In genomic region chr12:57738661-57739237, GRCh38 we compare ENCODE assay signal across 8 cellular contexts. TPM values are rescaled to one million over a fixed set of nuclear protein-coding genes. Genes with fewer than 3 reads are reported as not detected.
DNase-seq lines count a peak whose midpoint lies in the region; ATAC-seq and TF ChIP-seq lines count a peak whose summit lies in the region.

Gene AGAP2, minus strand, starts transcription at chr12:57738742. Its CDS starts 496 bp downstream, at chr12:57738246.

- H3K4me2 ChIP-seq in hepatocyte, result peak within 1 kb of the TSS; percentile 94

- H3K9me2 ChIP-seq in hepatocyte (replicated peaks; ENCODE audit: insufficient read depth), result no peaks in the 10 kb centered on the region

- intact Hi-C loops in activated CD4-positive, alpha-beta T cell treated with anti-CD3 and anti-CD28 coated beads, Interleukin-2, amount 10 ng/mL, durations not matched to agents 24 days and 14 days (cut with micrococcal nuclease), result no loop called here
- intact Hi-C loops in uterus (cut with DNase I; ENCODE audit: low total_unique reads), result no loop called here

- no peaks in the 10 kb centered on the region for H4K20me1 ChIP-seq in hepatocyte (ENCODE audit: insufficient read depth, poor library complexity, severe bottlenecking)

- H3K9me3 ChIP-seq in hepatocyte (ENCODE audit: low read depth), result no peaks in the 10 kb centered on the region
- no peaks in the 10 kb centered on the region for H3K9me3 ChIP-seq in subcutaneous abdominal adipose tissue (ENCODE audit: control insufficient read depth in 5 of 5, low read length in 5 of 5)
- no peaks in the 10 kb centered on the region for H3K9me3 ChIP-seq in uterus

- H3K36me3 ChIP-seq in hepatocyte (replicated peaks; ENCODE audit: insufficient read depth, low read depth) (no peaks in the 10 kb centered on the region), subcutaneous abdominal adipose tissue (ENCODE audit: control insufficient read depth in 5 of 5, insufficient read depth in 5 of 5, low read length in 5 of 5) (no peaks in the 10 kb centered on the region), uterus (no peaks in the 10 kb centered on the region)

- peak within 1 kb of the TSS; percentile 15; the same call in 1 of the 2 replicates for H3K27ac ChIP-seq in VCaP
- H3K27ac ChIP-seq in hepatocyte, result no peak within 1 kb of the TSS
- H3K27ac ChIP-seq in subcutaneous abdominal adipose tissue (ENCODE audit: low read depth, low read length), result no peak within 1 kb of the TSS
- H3K27ac ChIP-seq in uterus, result no peak within 1 kb of the TSS

- H3K27me3 Mint-ChIP-seq in activated CD4-positive, alpha-beta T cell treated with anti-CD3 and anti-CD28 coated beads, Interleukin-2, amount 10 ng/mL, durations not matched to agents 24 days and 14 days, result no peaks in the 10 kb centered on the region

- 3% methylated on average over 9 of the region's 36 CpGs for WGBS in hepatocyte (ENCODE audit: low lambda C conversion rate, missing lambda C conversion rate)

- no peaks in the 10 kb centered on the region for H3K79me2 ChIP-seq in hepatocyte

- peaks cover 25% of the 10 kb centered on the region for H3K36me3 Mint-ChIP-seq in activated CD4-positive, alpha-beta T cell treated with anti-CD3 and anti-CD28 coated beads, Interleukin-2, amount 10 ng/mL, durations not matched to agents 24 days and 14 days (ENCODE audit: low read depth)

- H3K4me3 Mint-ChIP-seq in activated CD4-positive, alpha-beta T cell treated with anti-CD3 and anti-CD28 coated beads, Interleukin-2, amount 10 ng/mL, durations not matched to agents 24 days and 14 days, result peak within 1 kb of the TSS; percentile 59

- DNase-seq in activated CD4-positive, alpha-beta T cell treated with anti-CD3 and anti-CD28 coated beads, Interleukin-2, amount 10 ng/mL, durations not matched to agents 24 days and 14 days, result no peak
- DNase-seq in activated CD4-positive, alpha-beta T cell treated with anti-CD3 and anti-CD28 coated beads for 4 hours, result no peak
- no peak for DNase-seq in hepatocyte (ENCODE audit: low spot score)
- DNase-seq in GM10266 (ENCODE audit: extremely low spot score), result no peak
- DNase-seq in uterus, result no peak

- no peak within 1 kb of the TSS for H3K9ac ChIP-seq in subcutaneous abdominal adipose tissue (ENCODE audit: low read length in 5 of 5)

- TF ChIP-seq CTCF in VCaP (conservative IDR thresholded peaks at IDR 0.05) (no peak), hepatocyte (IDR thresholded peaks at IDR 0.05; ENCODE audit: poor library complexity) (no peak), GM10266 (IDR thresholded peaks at IDR 0.05; ENCODE audit: control insufficient read depth, insufficient read depth, low read depth, missing control alignments) (no peak), uterus (IDR thresholded peaks at IDR 0.05) (no peak)

- ATAC-seq in HG03432 (IDR thresholded peaks at IDR 0.05; ENCODE audit: unreplicated experiment), result no peak

- H3K4me3 ChIP-seq in hepatocyte (peak within 1 kb of the TSS; percentile 42), subcutaneous abdominal adipose tissue (ENCODE audit: low read depth in 1 of 5, low read length in 5 of 5) (peak within 1 kb of the TSS in 3 of 5 donors; percentile 20 to 47 (median 22)), uterus (peak within 1 kb of the TSS in 1 of 2 donors; percentile 30)

- no peaks in the 10 kb centered on the region for H3K9me3 Mint-ChIP-seq in activated CD4-positive, alpha-beta T cell treated with anti-CD3 and anti-CD28 coated beads, Interleukin-2, amount 10 ng/mL, durations not matched to agents 24 days and 14 days

- H3K27ac Mint-ChIP-seq in activated CD4-positive, alpha-beta T cell treated with anti-CD3 and anti-CD28 coated beads, Interleukin-2, amount 10 ng/mL, durations not matched to agents 24 days and 14 days, result peak within 1 kb of the TSS; percentile 74

- peaks cover 98% of the 10 kb centered on the region for H3K27me3 ChIP-seq in hepatocyte
- peaks cover 18 to 55% (median 48%) of the 10 kb centered on the region in 5 donors for H3K27me3 ChIP-seq in subcutaneous abdominal adipose tissue (ENCODE audit: control insufficient read depth in 5 of 5, insufficient read depth in 4 of 5, low read length in 5 of 5)
- H3K27me3 ChIP-seq in uterus, result peaks cover 18 to 29% of the 10 kb centered on the region in 2 donors

- H3K4me1 ChIP-seq in hepatocyte (ENCODE audit: insufficient read depth) (peaks cover 23% of the 10 kb centered on the region), subcutaneous abdominal adipose tissue (ENCODE audit: control insufficient read depth in 5 of 5, insufficient read depth in 5 of 5, low read length in 5 of 5) (peaks cover 3 to 53% (median 31%) of the 10 kb centered on the region in 5 donors), uterus (peaks cover 0 to 29% of the 10 kb centered on the region in 2 donors)

- no peak for TF ChIP-seq POLR2A in uterus (IDR thresholded peaks at IDR 0.05)

- H3K4me1 Mint-ChIP-seq in activated CD4-positive, alpha-beta T cell treated with anti-CD3 and anti-CD28 coated beads, Interleukin-2, amount 10 ng/mL, durations not matched to agents 24 days and 14 days, result peaks cover 35% of the 10 kb centered on the region

- H2AFZ ChIP-seq in hepatocyte, result peak within 1 kb of the TSS; percentile 68

RNA-seq across cellular contexts. Expression of gene AGAP2, which starts in this region (rescaled TPM):
- 27.1 and 28.2 TPM in 2 replicates for total RNA-seq in activated CD4-positive, alpha-beta T cell treated with anti-CD3 and anti-CD28 coated beads, Interleukin-2, amount 10 ng/mL, durations not matched to agents 24 days and 14 days
- total RNA-seq in hepatocyte (0.33 and 0.76 TPM in 2 replicates), uterus (1 to 10 TPM in 3 of 4 donors, under 1 TPM in 1; 0.29 to 6.3 (median 2.6) TPM)
- 0.04 TPM in 2 replicates for polyA plus RNA-seq in hepatocyte
